In genomic region chr6:146544783-146545182, GRCh38 we compare ENCODE assay signal across 9 cellular contexts. TPM values are rescaled to one million over a fixed set of nuclear protein-coding genes. Genes with fewer than 3 reads are reported as not detected.
A peak's percentile ranks its signal among the peaks of the same experiment; 100 is the strongest.
DNase-seq lines count a peak whose midpoint lies in the region; TF ChIP-seq lines count a peak whose summit lies in the region.
"Had no signal": no experiment of that assay in that cellular context is flagged by ENCODE, and none has a peak within 500 bp of the region (broad histone marks: within the 10 kb centered on the region; RNA-seq: fewer than 3 reads in every experiment).

No MANE protein-coding gene starts in this region.

- H3K4me3 Mint-ChIP-seq in HFFc6 = peak overlapping the region; percentile 97

- H3K27ac Mint-ChIP-seq in HFFc6 = peak overlapping the region; percentile 96

- no peaks in the 10 kb centered on the region for H3K27me3 ChIP-seq in kidney epithelial cell (ENCODE audit: control insufficient read depth, insufficient read depth, low read length)

- H3K4me3 ChIP-seq in astrocyte of the cerebellum (ENCODE audit: low read depth, low read length) (peak overlapping the region; percentile 82), kidney epithelial cell (ENCODE audit: low read depth, low read length) (peak overlapping the region; percentile 61), skeletal muscle cell (ENCODE audit: low read depth, low read length) (peak overlapping the region; percentile 80)

- H3K36me3 Mint-ChIP-seq in HFFc6 (ENCODE audit: low read depth) = peaks cover 21% of the 10 kb centered on the region

- TF ChIP-seq CTCF in HFFc6 (IDR thresholded peaks at IDR 0.05) (no peak), astrocyte of the cerebellum (IDR thresholded peaks at IDR 0.05; ENCODE audit: low read depth, low read length, missing control alignments) (no peak), kidney epithelial cell (IDR thresholded peaks at IDR 0.05; ENCODE audit: insufficient read depth, low read length, poor library complexity, severe bottlenecking) (no peak)

- peaks cover 2% of the 10 kb centered on the region; the same call in 1 of the 2 replicates for H3K27me3 Mint-ChIP-seq in HFFc6 (ENCODE audit: insufficient read depth)

- in situ Hi-C loops in astrocyte of the cerebellum (cut with HindIII; ENCODE audit: low sequenced_read_pairs) = no loop called here

- no peak for DNase-seq in HFFc6
- DNase-seq in astrocyte of the cerebellum (ENCODE audit: low read depth) = no peak
- DNase-seq in kidney epithelial cell (ENCODE audit: low read depth) = no peak
- DNase-seq in skeletal muscle cell (ENCODE audit: low read depth) = no peak
- DNase-seq in dedifferentiated amniotic fluid mesenchymal stem cell (ENCODE audit: extremely low spot score) = no peak
- no peak for DNase-seq in NCI-H1436 treated with DMSO at 0.1 percent for 48 hours (lab: John Stamatoyannopoulos, UW)
- DNase-seq in NCI-H774 (lab: John Stamatoyannopoulos, UW) = no peak
- DNase-seq in AML-193 (lab: John Stamatoyannopoulos, UW) = no peak
- DNase-seq: stimulated activated CD4-positive, alpha-beta T cell treated with anti-CD3 and anti-CD28 coated beads, Interleukin-2, amount 100 ng/mL, for 24 hours had no signal

- no peaks in the 10 kb centered on the region for H3K36me3 ChIP-seq in kidney epithelial cell (ENCODE audit: control insufficient read depth, insufficient read depth, low read length)

- H3K9me3 Mint-ChIP-seq in HFFc6 = no peaks in the 10 kb centered on the region

- H3K4me1 Mint-ChIP-seq in HFFc6 (ENCODE audit: low read depth) = peaks cover 56% of the 10 kb centered on the region

RNA-seq across cellular contexts. Expression of gene RAB32, which starts 1.1 kb away (rescaled TPM):
- 10 to 100 TPM; 71.9 to 87.6 (median 74.3) TPM for total RNA-seq in HFFc6 (2021; fragmentation: NEBNext Ultra II Directional; extraction: Animal tissue kit (Norgen Biotek cat#: 25700))
- 131 and 146 TPM in 2 replicates for total RNA-seq in kidney epithelial cell

RNA-seq across cellular contexts. Expression of gene ADGB, which starts 54.0 kb away (rescaled TPM):
- total RNA-seq in HFFc6 (2021; fragmentation: NEBNext Ultra II Directional; extraction: Animal tissue kit (Norgen Biotek cat#: 25700)) = not detected
- total RNA-seq in kidney epithelial cell = not detected in 2 replicates
